In genomic region chr7:983182-984071, GRCh38 we compare ENCODE assay signal across 1 cellular context.
A peak's percentile ranks its signal among the peaks of the same experiment; 100 is the strongest.
TF ChIP-seq lines count a peak whose summit lies in the region.

No MANE protein-coding gene starts in this region.

TF ChIP-seq in HepG2, 621 proteins besides CTCF, POLR2A, EP300 and RAD21 (continued from another document and continues in another):
- TF ChIP-seq, protein P1, sequence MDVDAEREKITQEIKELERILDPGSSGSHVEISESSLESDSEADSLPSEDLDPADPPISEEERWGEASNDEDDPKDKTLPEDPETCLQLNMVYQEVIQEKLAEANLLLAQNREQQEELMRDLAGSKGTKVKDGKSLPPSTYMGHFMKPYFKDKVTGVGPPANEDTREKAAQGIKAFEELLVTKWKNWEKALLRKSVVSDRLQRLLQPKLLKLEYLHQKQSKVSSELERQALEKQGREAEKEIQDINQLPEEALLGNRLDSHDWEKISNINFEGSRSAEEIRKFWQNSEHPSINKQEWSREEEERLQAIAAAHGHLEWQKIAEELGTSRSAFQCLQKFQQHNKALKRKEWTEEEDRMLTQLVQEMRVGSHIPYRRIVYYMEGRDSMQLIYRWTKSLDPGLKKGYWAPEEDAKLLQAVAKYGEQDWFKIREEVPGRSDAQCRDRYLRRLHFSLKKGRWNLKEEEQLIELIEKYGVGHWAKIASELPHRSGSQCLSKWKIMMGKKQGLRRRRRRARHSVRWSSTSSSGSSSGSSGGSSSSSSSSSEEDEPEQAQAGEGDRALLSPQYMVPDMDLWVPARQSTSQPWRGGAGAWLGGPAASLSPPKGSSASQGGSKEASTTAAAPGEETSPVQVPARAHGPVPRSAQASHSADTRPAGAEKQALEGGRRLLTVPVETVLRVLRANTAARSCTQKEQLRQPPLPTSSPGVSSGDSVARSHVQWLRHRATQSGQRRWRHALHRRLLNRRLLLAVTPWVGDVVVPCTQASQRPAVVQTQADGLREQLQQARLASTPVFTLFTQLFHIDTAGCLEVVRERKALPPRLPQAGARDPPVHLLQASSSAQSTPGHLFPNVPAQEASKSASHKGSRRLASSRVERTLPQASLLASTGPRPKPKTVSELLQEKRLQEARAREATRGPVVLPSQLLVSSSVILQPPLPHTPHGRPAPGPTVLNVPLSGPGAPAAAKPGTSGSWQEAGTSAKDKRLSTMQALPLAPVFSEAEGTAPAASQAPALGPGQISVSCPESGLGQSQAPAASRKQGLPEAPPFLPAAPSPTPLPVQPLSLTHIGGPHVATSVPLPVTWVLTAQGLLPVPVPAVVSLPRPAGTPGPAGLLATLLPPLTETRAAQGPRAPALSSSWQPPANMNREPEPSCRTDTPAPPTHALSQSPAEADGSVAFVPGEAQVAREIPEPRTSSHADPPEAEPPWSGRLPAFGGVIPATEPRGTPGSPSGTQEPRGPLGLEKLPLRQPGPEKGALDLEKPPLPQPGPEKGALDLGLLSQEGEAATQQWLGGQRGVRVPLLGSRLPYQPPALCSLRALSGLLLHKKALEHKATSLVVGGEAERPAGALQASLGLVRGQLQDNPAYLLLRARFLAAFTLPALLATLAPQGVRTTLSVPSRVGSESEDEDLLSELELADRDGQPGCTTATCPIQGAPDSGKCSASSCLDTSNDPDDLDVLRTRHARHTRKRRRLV (CRISPR knock-in tag; IDR thresholded peaks at IDR 0.05): peak; percentile 47; the same call in 1 of the 2 replicates
- TF ChIP-seq, protein P2, sequence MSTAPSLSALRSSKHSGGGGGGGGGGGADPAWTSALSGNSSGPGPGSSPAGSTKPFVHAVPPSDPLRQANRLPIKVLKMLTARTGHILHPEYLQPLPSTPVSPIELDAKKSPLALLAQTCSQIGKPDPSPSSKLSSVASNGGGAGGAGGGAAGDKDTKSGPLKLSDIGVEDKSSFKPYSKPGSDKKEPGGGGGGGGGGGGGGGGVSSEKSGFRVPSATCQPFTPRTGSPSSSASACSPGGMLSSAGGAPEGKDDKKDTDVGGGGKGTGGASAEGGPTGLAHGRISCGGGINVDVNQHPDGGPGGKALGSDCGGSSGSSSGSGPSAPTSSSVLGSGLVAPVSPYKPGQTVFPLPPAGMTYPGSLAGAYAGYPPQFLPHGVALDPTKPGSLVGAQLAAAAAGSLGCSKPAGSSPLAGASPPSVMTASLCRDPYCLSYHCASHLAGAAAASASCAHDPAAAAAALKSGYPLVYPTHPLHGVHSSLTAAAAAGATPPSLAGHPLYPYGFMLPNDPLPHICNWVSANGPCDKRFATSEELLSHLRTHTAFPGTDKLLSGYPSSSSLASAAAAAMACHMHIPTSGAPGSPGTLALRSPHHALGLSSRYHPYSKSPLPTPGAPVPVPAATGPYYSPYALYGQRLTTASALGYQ (CRISPR knock-in tag; IDR thresholded peaks at IDR 0.05): peak; percentile 27; the same call in 1 of the 2 replicates
- TF ChIP-seq ELF1 (CRISPR knock-in tag; IDR thresholded peaks at IDR 0.05) (peak; percentile 53), ZHX2 (IDR thresholded peaks at IDR 0.05; ENCODE audit: low read depth) (no peak), ZHX2 (CRISPR knock-in tag; IDR thresholded peaks at IDR 0.05; ENCODE audit: borderline replicate concordance) (no peak), KAT8 (CRISPR knock-in tag; IDR thresholded peaks at IDR 0.05) (peak; percentile 31; the same call in 1 of the 2 replicates), BCL3 (CRISPR knock-in tag; IDR thresholded peaks at IDR 0.05) (peak; percentile 47; the same call in 1 of the 2 replicates), SOX5 (CRISPR knock-in tag; IDR thresholded peaks at IDR 0.05; ENCODE audit: borderline replicate concordance) (no peak), AGO1 (IDR thresholded peaks at IDR 0.05; ENCODE audit: low read depth, low read length, poor library complexity, severe bottlenecking) (no peak), U2AF2 (IDR thresholded peaks at IDR 0.05; ENCODE audit: low read depth, low read length) (no peak), ZIK1 (CRISPR knock-in tag; IDR thresholded peaks at IDR 0.05; ENCODE audit: borderline replicate concordance, low read depth) (peak; percentile 18), ZNF331 (CRISPR knock-in tag; IDR thresholded peaks at IDR 0.05) (peak; percentile 64; the same call in 1 of the 2 replicates), ZNF326 (CRISPR knock-in tag; IDR thresholded peaks at IDR 0.05; ENCODE audit: borderline replicate concordance) (0 out of 2 replicates have a peak, but pooled peaks have one; percentile 47), KAT7 (CRISPR knock-in tag; IDR thresholded peaks at IDR 0.05; ENCODE audit: borderline replicate concordance) (peak; percentile 77; the same call in 1 of the 2 replicates), ZNF354B (CRISPR knock-in tag; IDR thresholded peaks at IDR 0.05) (0 out of 2 replicates have a peak, but pooled peaks have one; percentile 89), RARA (CRISPR knock-in tag; IDR thresholded peaks at IDR 0.05) (peak; percentile 21; the same call in 1 of the 2 replicates), TP53 (CRISPR knock-in tag; conservative IDR thresholded peaks at IDR 0.05) (peak; percentile 86), DMAP1 (CRISPR knock-in tag; IDR thresholded peaks at IDR 0.05) (peak; percentile 88), ZNF549 (CRISPR knock-in tag; IDR thresholded peaks at IDR 0.05) (no peak), BRD4 (CRISPR knock-in tag; IDR thresholded peaks at IDR 0.05) (no peak), HNF4A (CRISPR knock-in tag; IDR thresholded peaks at IDR 0.05) (no peak), ZNF414 (CRISPR knock-in tag; IDR thresholded peaks at IDR 0.05) (peak; percentile 56; the same call in 1 of the 2 replicates), ZNF124 (CRISPR knock-in tag; IDR thresholded peaks at IDR 0.05) (no peak), DNMT1 (CRISPR knock-in tag; IDR thresholded peaks at IDR 0.05) (0 out of 2 replicates have a peak, but pooled peaks have one; percentile 33), ZNF891 (CRISPR knock-in tag; IDR thresholded peaks at IDR 0.05) (no peak), MLX (CRISPR knock-in tag; IDR thresholded peaks at IDR 0.05) (0 out of 2 replicates have a peak, but pooled peaks have one; percentile 34), BATF2 (CRISPR knock-in tag; IDR thresholded peaks at IDR 0.05) (0 out of 2 replicates have a peak, but pooled peaks have one; percentile 23), ZNF263 (CRISPR knock-in tag; IDR thresholded peaks at IDR 0.05) (peak; percentile 25; the same call in 1 of the 2 replicates), NFATC3 (CRISPR knock-in tag; IDR thresholded peaks at IDR 0.05) (no peak), KDM5B (CRISPR knock-in tag; IDR thresholded peaks at IDR 0.05; ENCODE audit: borderline replicate concordance) (peak; percentile 80; the same call in 1 of the 2 replicates), ADNP (CRISPR knock-in tag; IDR thresholded peaks at IDR 0.05) (peak; percentile 93), ZZZ3 (CRISPR knock-in tag; IDR thresholded peaks at IDR 0.05; ENCODE audit: borderline replicate concordance) (0 out of 2 replicates have a peak, but pooled peaks have one; percentile 40), ZNF552 (CRISPR knock-in tag; IDR thresholded peaks at IDR 0.05; ENCODE audit: borderline replicate concordance) (peak; percentile 36; the same call in 1 of the 2 replicates), CREM (IDR thresholded peaks at IDR 0.05) (0 out of 2 replicates have a peak, but pooled peaks have one; percentile 4), CREM (CRISPR knock-in tag; IDR thresholded peaks at IDR 0.05) (no peak), ZFX (CRISPR knock-in tag; IDR thresholded peaks at IDR 0.05; ENCODE audit: low read depth) (peak; percentile 86), ZFP90 (CRISPR knock-in tag; IDR thresholded peaks at IDR 0.05; ENCODE audit: borderline replicate concordance) (peak; percentile 14), ZNF350 (CRISPR knock-in tag; IDR thresholded peaks at IDR 0.05; ENCODE audit: borderline replicate concordance, low read depth) (peak; percentile 34), MTF2 (CRISPR knock-in tag; IDR thresholded peaks at IDR 0.05; ENCODE audit: borderline replicate concordance) (0 out of 2 replicates have a peak, but pooled peaks have one; percentile 31), ZNF564 (CRISPR knock-in tag; IDR thresholded peaks at IDR 0.05) (peak; percentile 82; the same call in 1 of the 2 replicates), NPAS2 (CRISPR knock-in tag; IDR thresholded peaks at IDR 0.05; ENCODE audit: borderline replicate concordance) (no peak)
- TF ChIP-seq, protein P3, sequence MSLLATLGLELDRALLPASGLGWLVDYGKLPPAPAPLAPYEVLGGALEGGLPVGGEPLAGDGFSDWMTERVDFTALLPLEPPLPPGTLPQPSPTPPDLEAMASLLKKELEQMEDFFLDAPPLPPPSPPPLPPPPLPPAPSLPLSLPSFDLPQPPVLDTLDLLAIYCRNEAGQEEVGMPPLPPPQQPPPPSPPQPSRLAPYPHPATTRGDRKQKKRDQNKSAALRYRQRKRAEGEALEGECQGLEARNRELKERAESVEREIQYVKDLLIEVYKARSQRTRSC (CRISPR knock-in tag; IDR thresholded peaks at IDR 0.05; ENCODE audit: low read depth): peak; percentile 81; the same call in 1 of the 2 replicates
- TF ChIP-seq, protein P4, sequence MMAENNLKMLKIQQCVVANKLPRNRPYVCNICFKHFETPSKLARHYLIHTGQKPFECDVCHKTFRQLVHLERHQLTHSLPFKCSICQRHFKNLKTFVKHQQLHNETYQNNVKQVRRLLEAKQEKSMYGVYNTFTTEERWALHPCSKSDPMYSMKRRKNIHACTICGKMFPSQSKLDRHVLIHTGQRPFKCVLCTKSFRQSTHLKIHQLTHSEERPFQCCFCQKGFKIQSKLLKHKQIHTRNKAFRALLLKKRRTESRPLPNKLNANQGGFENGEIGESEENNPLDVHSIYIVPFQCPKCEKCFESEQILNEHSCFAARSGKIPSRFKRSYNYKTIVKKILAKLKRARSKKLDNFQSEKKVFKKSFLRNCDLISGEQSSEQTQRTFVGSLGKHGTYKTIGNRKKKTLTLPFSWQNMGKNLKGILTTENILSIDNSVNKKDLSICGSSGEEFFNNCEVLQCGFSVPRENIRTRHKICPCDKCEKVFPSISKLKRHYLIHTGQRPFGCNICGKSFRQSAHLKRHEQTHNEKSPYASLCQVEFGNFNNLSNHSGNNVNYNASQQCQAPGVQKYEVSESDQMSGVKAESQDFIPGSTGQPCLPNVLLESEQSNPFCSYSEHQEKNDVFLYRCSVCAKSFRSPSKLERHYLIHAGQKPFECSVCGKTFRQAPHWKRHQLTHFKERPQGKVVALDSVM (CRISPR knock-in tag; IDR thresholded peaks at IDR 0.05): peak; percentile 46; the same call in 1 of the 2 replicates
